ENCODE assay signal across 27 cellular contexts in genomic region chr2:202589582-202589949, GRCh38. TPM values are rescaled to one million over a fixed set of nuclear protein-coding genes. Genes with fewer than 3 reads are reported as not detected.
DNase-seq lines count a peak whose midpoint lies in the region; ATAC-seq and TF ChIP-seq lines count a peak whose summit lies in the region.
"Had no signal": no experiment of that assay in that cellular context is flagged by ENCODE, and none has a peak within 500 bp of the region (broad histone marks: within the 10 kb centered on the region; RNA-seq: fewer than 3 reads in every experiment).

No MANE protein-coding gene starts in this region.

- no peak overlapping the region for H3K27ac ChIP-seq in Panc1 (ENCODE audit: low read length)
- H3K27ac ChIP-seq: BLaER1, brain microvascular endothelial cell, gastroesophageal sphincter, hepatocyte, SJCRH30 had no signal

- H3K4me1 Mint-ChIP-seq in stimulated activated effector memory CD8-positive, alpha-beta T cell treated with anti-CD3 and anti-CD28 coated beads, Interleukin-12 subunit alpha, Interleukin-12 subunit beta, amount 100 ng/mL, for 72 hours: peaks cover 8% of the 10 kb centered on the region

- intact Hi-C loops in Panc1 (cut with micrococcal nuclease; ENCODE audit: unreplicated experiment): no loop called here

- POLR2A ChIA-PET in Panc1 (lab: Charles Lee): no interaction called here

- no peaks in the 10 kb centered on the region for H3K27me3 ChIP-seq in H7 (ENCODE audit: control insufficient read depth, insufficient read depth, low read length)
- no peaks in the 10 kb centered on the region for H3K27me3 ChIP-seq in Panc1 (ENCODE audit: control insufficient read depth, insufficient read depth, low read length)
- no peaks in the 10 kb centered on the region for H3K27me3 ChIP-seq in iPS-15b (ENCODE audit: control insufficient read depth, insufficient read depth, low read length)
- H3K27me3 ChIP-seq: BLaER1, brain microvascular endothelial cell, gastroesophageal sphincter, hepatocyte, MG63, SJCRH30, tibial nerve had no signal

- in situ Hi-C loops in Panc1 (cut with HindIII; ENCODE audit: low pct_unique_long_range_greater_than_20kb, low sequenced_read_pairs): no loop called here

- H3K36me3 Mint-ChIP-seq in stimulated activated effector memory CD8-positive, alpha-beta T cell treated with anti-CD3 and anti-CD28 coated beads, Interleukin-12 subunit alpha, Interleukin-12 subunit beta, amount 100 ng/mL, for 72 hours: no peaks in the 10 kb centered on the region
- H3K36me3 Mint-ChIP-seq: activated naive CD4-positive, alpha-beta T cell treated with anti-CD3 and anti-CD28 coated beads, Interleukin-2, amount 50 U/mL, for 72 hours; immature natural killer cell; T-cell had no signal

- H3K4me3 ChIP-seq in H7 (ENCODE audit: insufficient read depth, low read depth, low read length): no peak overlapping the region
- H3K4me3 ChIP-seq in Panc1 (ENCODE audit: low read depth in 2 of 2, low read length in 2 of 2): no peak overlapping the region
- H3K4me3 ChIP-seq in iPS-15b (ENCODE audit: low read depth, low read length): no peak overlapping the region
- H3K4me3 ChIP-seq: BLaER1, hepatocyte, MG63 had no signal

- no peak overlapping the region for H3K4me3 Mint-ChIP-seq in stimulated activated effector memory CD8-positive, alpha-beta T cell treated with anti-CD3 and anti-CD28 coated beads, Interleukin-12 subunit alpha, Interleukin-12 subunit beta, amount 100 ng/mL, for 72 hours
- H3K4me3 Mint-ChIP-seq: activated B cell treated with CpG ODN at 0.5 μM for 24 hours, immature natural killer cell, T-cell had no signal

- H3K9ac ChIP-seq in iPS-15b (ENCODE audit: low read depth, low read length): peak overlapping the region; percentile 9
- H3K9ac ChIP-seq: BLaER1 had no signal

- TF ChIP-seq CTCF in Panc1 (IDR thresholded peaks at IDR 0.05): no peak

- ATAC-seq in Panc1 (peak; percentile 29; the same call in 1 of the 2 replicates), GM21526 (IDR thresholded peaks at IDR 0.05; ENCODE audit: low FRiP score, unreplicated experiment) (no peak), HG03432 (IDR thresholded peaks at IDR 0.05; ENCODE audit: unreplicated experiment) (no peak), HG03571 (IDR thresholded peaks at IDR 0.05; ENCODE audit: unreplicated experiment) (no peak)
- ATAC-seq in stimulated activated effector memory CD8-positive, alpha-beta T cell treated with anti-CD3 and anti-CD28 coated beads, Interleukin-12 subunit alpha, Interleukin-12 subunit beta, amount 100 ng/mL, for 72 hours: no peak

- peaks cover 3% of the 10 kb centered on the region for H3K4me1 ChIP-seq in Panc1 (ENCODE audit: control insufficient read depth, insufficient read depth, low read length)
- H3K4me1 ChIP-seq in iPS-15b (ENCODE audit: control insufficient read depth, insufficient read depth, low read length): peaks cover 6% of the 10 kb centered on the region
- H3K4me1 ChIP-seq: SJCRH30 had no signal

- no TSS peak for BruUV-seq in Panc1 (replicated peaks; lab: Mats Ljungman, UMichigan)

- DNase-seq in H7 (peak; percentile 19), Panc1 (ENCODE audit: low read depth, low spot score) (no peak)
- DNase-seq in stimulated activated effector memory CD8-positive, alpha-beta T cell treated with anti-CD3 and anti-CD28 coated beads, Interleukin-12 subunit alpha, Interleukin-12 subunit beta, amount 100 ng/mL, for 72 hours (ENCODE audit: low spot score in 2 of 2): no peak
- DNase-seq: activated B cell treated with CpG ODN at 0.5 μM for 24 hours; activated CD4-positive, alpha-beta T cell treated with anti-CD3 and anti-CD28 coated beads, Interleukin-2, amount 50 U/mL, for 1 hour; activated effector memory CD4-positive, alpha-beta T cell treated with Interleukin-2 at 50 U/mL for 16 hours; activated T-cell treated with anti-CD3 and anti-CD28 coated beads, Interleukin-2, amount 50 U/mL, for 1 hour; brain microvascular endothelial cell; immature natural killer cell; KBM-7; left cardiac atrium; mammary epithelial cell; MG63; NCI-H345; SJCRH30; stimulated activated CD4-positive, alpha-beta T cell treated with anti-CD3 and anti-CD28 coated beads, Interleukin-12 subunit alpha, Interleukin-12 subunit beta, amount 100 ng/mL, for 4 hours; stimulated activated CD4-positive, alpha-beta T cell treated with anti-CD3 and anti-CD28 coated beads, Interleukin-2, amount 100 ng/mL, for 48 hours had no signal

- CTCF ChIA-PET in Panc1 (lab: Charles Lee): no interaction called here

- no peaks in the 10 kb centered on the region for H3K9me3 ChIP-seq in Panc1 (ENCODE audit: control insufficient read depth, insufficient read depth, low read depth, low read length)
- no peaks in the 10 kb centered on the region for H3K9me3 ChIP-seq in iPS-15b (ENCODE audit: control insufficient read depth, insufficient read depth, low read length)
- H3K9me3 ChIP-seq: BLaER1, gastroesophageal sphincter, MG63, SJCRH30, tibial nerve had no signal

- no peaks in the 10 kb centered on the region for H3K9me3 Mint-ChIP-seq in stimulated activated effector memory CD8-positive, alpha-beta T cell treated with anti-CD3 and anti-CD28 coated beads, Interleukin-12 subunit alpha, Interleukin-12 subunit beta, amount 100 ng/mL, for 72 hours
- H3K9me3 Mint-ChIP-seq: activated B cell treated with CpG ODN at 0.5 μM for 24 hours; activated naive CD4-positive, alpha-beta T cell treated with anti-CD3 and anti-CD28 coated beads, Interleukin-2, amount 50 U/mL, for 72 hours; immature natural killer cell; T-cell had no signal

- no peaks in the 10 kb centered on the region for H3K36me3 ChIP-seq in H7 (replicated peaks; ENCODE audit: control insufficient read depth, insufficient read depth, low read length)
- H3K36me3 ChIP-seq in Panc1 (ENCODE audit: control insufficient read depth, insufficient read depth, low read length): no peaks in the 10 kb centered on the region
- H3K36me3 ChIP-seq in iPS-15b (ENCODE audit: control insufficient read depth, insufficient read depth, low read length): no peaks in the 10 kb centered on the region
- H3K36me3 ChIP-seq: BLaER1, brain microvascular endothelial cell, gastroesophageal sphincter, MG63, SJCRH30, tibial nerve had no signal

- H3K27ac Mint-ChIP-seq in stimulated activated effector memory CD8-positive, alpha-beta T cell treated with anti-CD3 and anti-CD28 coated beads, Interleukin-12 subunit alpha, Interleukin-12 subunit beta, amount 100 ng/mL, for 72 hours: peak overlapping the region; percentile 23
- H3K27ac Mint-ChIP-seq: activated B cell treated with CpG ODN at 0.5 μM for 24 hours, immature natural killer cell, T-cell had no signal

RNA-seq across cellular contexts. Expression of gene FAM117B, which starts 45.2 kb away (rescaled TPM):
- total RNA-seq in H7 (2014; rRNA removed; shearing (Covaris generic)): 6.9 and 8.1 TPM in 2 replicates
- total RNA-seq in Panc1 (2021; ENCODE audit: unreplicated experiment): 7.8 TPM
- polyA plus RNA-seq in Panc1 (2012; ENCODE audit: insufficient read length): 6.8 TPM
